ENCODE assay signal across 2 cellular contexts in genomic region chr6:7770111-7770510, GRCh38.
TF ChIP-seq lines count a peak whose summit lies in the region.

No MANE protein-coding gene starts in this region.

TF ChIP-seq in GM23338, 12 proteins besides CTCF, POLR2A, EP300 and RAD21:
- TF ChIP-seq STAT1 (IDR thresholded peaks at IDR 0.05; ENCODE audit: unreplicated experiment) (no peak), POLR2AphosphoS5 (IDR thresholded peaks at IDR 0.05; ENCODE audit: low read depth) (no peak), NANOG (IDR thresholded peaks at IDR 0.05; ENCODE audit: borderline replicate concordance) (no peak), CREB1 (CRISPR knock-in tag; IDR thresholded peaks at IDR 0.05; ENCODE audit: low read depth) (no peak), EZH2phosphoT487 (IDR thresholded peaks at IDR 0.05; ENCODE audit: unreplicated experiment) (no peak), REST (IDR thresholded peaks at IDR 0.05; ENCODE audit: unreplicated experiment) (no peak)

TF ChIP-seq in H1, 55 proteins besides CTCF, POLR2A, EP300 and RAD21:
- TF ChIP-seq GTF2F1 (IDR thresholded peaks at IDR 0.05; ENCODE audit: borderline replicate concordance, low read depth, low read length): no peak
- no peak for TF ChIP-seq SIX5 (IDR thresholded peaks at IDR 0.05; ENCODE audit: low read depth, low read length)
- TF ChIP-seq TAF7 (optimal IDR thresholded peaks at IDR 0.05; ENCODE audit: borderline replicate concordance, low read depth, low read length): no peak
- no peak for TF ChIP-seq ZNF274 (IDR thresholded peaks at IDR 0.05; ENCODE audit: borderline replicate concordance, extremely low read depth, low read length)
- no peak for TF ChIP-seq POLR2AphosphoS5 (IDR thresholded peaks at IDR 0.05; ENCODE audit: low read depth, low read length)
- no peak for TF ChIP-seq SIN3A (conservative IDR thresholded peaks at IDR 0.05 in 1 of 2, IDR thresholded peaks at IDR 0.05 in 1 of 2; ENCODE audit: low read depth in 1 of 2, low read length in 2 of 2)
- TF ChIP-seq BCL11A (IDR thresholded peaks at IDR 0.05; ENCODE audit: low read depth in 2 of 2, low read length in 2 of 2): no peak
- no peak for TF ChIP-seq BACH1 (IDR thresholded peaks at IDR 0.05; ENCODE audit: low read length)
- no peak for TF ChIP-seq TCF12 (IDR thresholded peaks at IDR 0.05; ENCODE audit: low read depth, low read length)
- no peak for TF ChIP-seq CHD2 (IDR thresholded peaks at IDR 0.05; ENCODE audit: low read length)
- no peak for TF ChIP-seq KDM1A (IDR thresholded peaks at IDR 0.05; ENCODE audit: borderline replicate concordance, low read length)
- no peak for TF ChIP-seq E2F6 (IDR thresholded peaks at IDR 0.05)
- TF ChIP-seq KDM5A (IDR thresholded peaks at IDR 0.05; ENCODE audit: low read length): no peak
- no peak for TF ChIP-seq ATF3 (IDR thresholded peaks at IDR 0.05; ENCODE audit: insufficient read depth, low read depth, low read length)
- TF ChIP-seq SP1 (IDR thresholded peaks at IDR 0.05; ENCODE audit: low read depth, low read length): no peak
- no peak for TF ChIP-seq CBX5 (IDR thresholded peaks at IDR 0.05; ENCODE audit: low read depth, low read length)
- TF ChIP-seq, protein P1, sequence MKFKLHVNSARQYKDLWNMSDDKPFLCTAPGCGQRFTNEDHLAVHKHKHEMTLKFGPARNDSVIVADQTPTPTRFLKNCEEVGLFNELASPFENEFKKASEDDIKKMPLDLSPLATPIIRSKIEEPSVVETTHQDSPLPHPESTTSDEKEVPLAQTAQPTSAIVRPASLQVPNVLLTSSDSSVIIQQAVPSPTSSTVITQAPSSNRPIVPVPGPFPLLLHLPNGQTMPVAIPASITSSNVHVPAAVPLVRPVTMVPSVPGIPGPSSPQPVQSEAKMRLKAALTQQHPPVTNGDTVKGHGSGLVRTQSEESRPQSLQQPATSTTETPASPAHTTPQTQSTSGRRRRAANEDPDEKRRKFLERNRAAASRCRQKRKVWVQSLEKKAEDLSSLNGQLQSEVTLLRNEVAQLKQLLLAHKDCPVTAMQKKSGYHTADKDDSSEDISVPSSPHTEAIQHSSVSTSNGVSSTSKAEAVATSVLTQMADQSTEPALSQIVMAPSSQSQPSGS (IDR thresholded peaks at IDR 0.05; ENCODE audit: low read length): no peak
- TF ChIP-seq NANOG (IDR thresholded peaks at IDR 0.05; ENCODE audit: insufficient read depth, low read depth, low read length, poor library complexity, severe bottlenecking): no peak
